Comparison of ENCODE assay signal across 9 cellular contexts in the genomic region with DNA sequence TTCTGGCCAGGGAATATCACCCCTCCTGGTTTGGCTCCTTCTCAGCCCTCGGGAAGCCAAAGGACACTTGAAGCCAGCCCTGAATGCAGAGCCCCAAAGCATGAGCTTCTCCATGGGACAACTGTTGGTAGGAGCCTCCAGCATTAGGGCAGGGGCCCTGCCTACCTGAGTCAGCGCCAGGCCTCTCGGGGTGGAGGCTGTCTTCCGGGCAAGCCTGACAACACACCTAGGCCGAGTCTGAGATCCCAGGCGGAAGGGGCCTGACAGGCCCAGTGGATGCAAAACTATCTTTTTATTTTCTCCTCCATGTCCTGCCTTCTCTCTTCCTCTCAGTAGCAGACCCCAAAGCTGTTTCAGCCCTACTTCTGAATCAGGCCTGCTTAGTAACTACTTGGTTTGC. TPM values are rescaled to one million over a fixed set of nuclear protein-coding genes. Genes with fewer than 3 reads are reported as not detected.
A peak's percentile ranks its signal among the peaks of the same experiment; 100 is the strongest.
DNase-seq lines count a peak whose midpoint lies in the region; ATAC-seq and TF ChIP-seq lines count a peak whose summit lies in the region.
"Had no signal": no experiment of that assay in that cellular context is flagged by ENCODE, and none has a peak within 500 bp of the region (broad histone marks: within the 10 kb centered on the region; RNA-seq: fewer than 3 reads in every experiment).

No MANE protein-coding gene starts in this region.

- H3K36me3 Mint-ChIP-seq in activated CD4-positive, alpha-beta memory T cell treated with anti-CD3 and anti-CD28 coated beads, Interleukin-2, amount 10 ng/mL, durations not matched to agents 7 days and 5 days (ENCODE audit: low read depth), result peaks cover 45% of the 10 kb centered on the region

- ATAC-seq in heart right ventricle (peak in 1 of 8 donors; percentile 4), GM18858 (IDR thresholded peaks at IDR 0.05; ENCODE audit: unreplicated experiment) (no peak)

- peak overlapping the region; percentile 66; the same call in 1 of the 2 replicates for H3K4me3 ChIP-seq in GM12865 (ENCODE audit: low read depth, low read length)
- peak overlapping the region in 1 of 10 donors; percentile 53 for H3K4me3 ChIP-seq in heart right ventricle
- H3K4me3 ChIP-seq in prostate gland, result no peak overlapping the region
- H3K4me3 ChIP-seq: MG63 had no signal

- H3K27me3 ChIP-seq in heart right ventricle (no peaks in the 10 kb centered on the region), prostate gland (replicated peaks; ENCODE audit: insufficient read depth) (no peaks in the 10 kb centered on the region)
- H3K27me3 ChIP-seq: MG63 had no signal

- H3K9me3 ChIP-seq in heart right ventricle (no peaks in the 10 kb centered on the region), prostate gland (no peaks in the 10 kb centered on the region)
- H3K9me3 ChIP-seq: MG63 had no signal

- peak overlapping the region; percentile 93 for H3K27ac Mint-ChIP-seq in activated CD4-positive, alpha-beta memory T cell treated with anti-CD3 and anti-CD28 coated beads, Interleukin-2, amount 10 ng/mL, durations not matched to agents 7 days and 5 days

- CTCF ChIA-PET in activated CD4-positive, alpha-beta memory T cell treated with anti-CD3 and anti-CD28 coated beads, Interleukin-2, amount 10 ng/mL, durations not matched to agents 7 days and 5 days (lab: Charles Lee), result interaction anchor here (0.8 to 2.8 kb wide), 4 partner anchors 36 to 260 kb away, joined by 3 to 15 read pairs (median 3); a partner anchor contains a TSS

- H3K4me1 ChIP-seq in heart right ventricle (peaks cover 15 to 61% (median 41%) of the 10 kb centered on the region in 9 donors), prostate gland (replicated peaks) (peaks cover 18% of the 10 kb centered on the region)

- POLR2A ChIA-PET in activated CD4-positive, alpha-beta memory T cell treated with anti-CD3 and anti-CD28 coated beads, Interleukin-2, amount 10 ng/mL, durations not matched to agents 7 days and 5 days (lab: Charles Lee), result interaction anchor here (1.7 to 2.7 kb wide), 3 partner anchors 12 to 20 kb away, joined by 4 to 13 read pairs (median 5); no protein-coding TSS in a partner anchor

- H3K27ac ChIP-seq in heart right ventricle, result peak overlapping the region in 6 of 10 donors; percentile 54 to 89 (median 82)
- H3K27ac ChIP-seq in prostate gland, result peak overlapping the region; percentile 68 to 82

- WGBS in heart right ventricle, 2 donors, result 84 to 86% methylated on average over 6 of the region's 6 CpGs
- 76% methylated on average over 6 of the region's 6 CpGs for WGBS in prostate gland

- H3K36me3 ChIP-seq in heart right ventricle (peaks cover 0 to 23% (median 0%) of the 10 kb centered on the region in 9 donors), prostate gland (no peaks in the 10 kb centered on the region)
- H3K36me3 ChIP-seq: MG63 had no signal

- peaks cover 67% of the 10 kb centered on the region for H3K4me1 Mint-ChIP-seq in activated CD4-positive, alpha-beta memory T cell treated with anti-CD3 and anti-CD28 coated beads, Interleukin-2, amount 10 ng/mL, durations not matched to agents 7 days and 5 days

- no peak for TF ChIP-seq POLR2A in prostate gland (IDR thresholded peaks at IDR 0.05)

- DNase-seq in GM12865 (ENCODE audit: low read depth), result no peak
- DNase-seq in activated CD4-positive, alpha-beta memory T cell treated with anti-CD3 and anti-CD28 coated beads, Interleukin-2, amount 10 ng/mL, durations not matched to agents 7 days and 5 days, result no peak
- no peak for DNase-seq in heart right ventricle
- no peak for DNase-seq in prostate gland (ENCODE audit: low spot score)
- DNase-seq in mesenteric fat pad (ENCODE audit: low spot score), result no peak
- no peak for DNase-seq in A172 (ENCODE audit: low spot score)
- DNase-seq in germinal center (ENCODE audit: low spot score), result no peak
- DNase-seq: MG63 had no signal

- no peaks in the 10 kb centered on the region for H3K9me3 Mint-ChIP-seq in activated CD4-positive, alpha-beta memory T cell treated with anti-CD3 and anti-CD28 coated beads, Interleukin-2, amount 10 ng/mL, durations not matched to agents 7 days and 5 days

- TF ChIP-seq CTCF in GM12865 (IDR thresholded peaks at IDR 0.05; ENCODE audit: insufficient read depth, low read depth, low read length, missing control alignments) (no peak), heart right ventricle (IDR thresholded peaks at IDR 0.05) (no peak), prostate gland (IDR thresholded peaks at IDR 0.05) (no peak)

- H3K4me3 Mint-ChIP-seq in activated CD4-positive, alpha-beta memory T cell treated with anti-CD3 and anti-CD28 coated beads, Interleukin-2, amount 10 ng/mL, durations not matched to agents 7 days and 5 days, result peak overlapping the region; percentile 93

- no peaks in the 10 kb centered on the region for H3K27me3 Mint-ChIP-seq in activated CD4-positive, alpha-beta memory T cell treated with anti-CD3 and anti-CD28 coated beads, Interleukin-2, amount 10 ng/mL, durations not matched to agents 7 days and 5 days

- intact Hi-C loops in heart right ventricle (cut with DNase I) (no loop called here), prostate gland (cut with DNase I) (no loop called here)

RNA-seq across cellular contexts. Expression of a gene that starts 27.6 kb away (rescaled TPM):
- not detected for total RNA-seq in activated CD4-positive, alpha-beta memory T cell treated with anti-CD3 and anti-CD28 coated beads, Interleukin-2, amount 10 ng/mL, durations not matched to agents 7 days and 5 days
- total RNA-seq in heart right ventricle, result 1 to 10 TPM; 1.1 to 8.4 (median 5.0) TPM
- polyA plus RNA-seq in heart right ventricle, result 1 to 10 TPM; 4.4 to 5.4 TPM
- 1 to 10 TPM in 1 of 2 donors, under 1 TPM in 1; 0.64 to 3.3 TPM for total RNA-seq in prostate gland
- total RNA-seq in mesenteric fat pad, result 0.58 TPM
- 0.05 and 0.14 TPM in 2 replicates for total RNA-seq in A172 (2014; rRNA removed; shearing (Covaris generic))

RNA-seq across cellular contexts. Expression of a gene that starts 49.5 kb away (rescaled TPM):
- total RNA-seq in activated CD4-positive, alpha-beta memory T cell treated with anti-CD3 and anti-CD28 coated beads, Interleukin-2, amount 10 ng/mL, durations not matched to agents 7 days and 5 days, result 10 to 100 TPM; 28.9 to 31.1 TPM
- 10 to 100 TPM; 13.0 to 26.4 (median 19.7) TPM for total RNA-seq in heart right ventricle
- 10 to 100 TPM; 13.9 to 38.8 TPM for polyA plus RNA-seq in heart right ventricle
- 10 to 100 TPM; 23.3 to 24.7 TPM for total RNA-seq in prostate gland
- 14.7 TPM for total RNA-seq in mesenteric fat pad
- total RNA-seq in A172 (2014; rRNA removed; shearing (Covaris generic)), result 12.5 and 19.8 TPM in 2 replicates

RNA-seq across cellular contexts. Expression of a gene that starts 50.4 kb away (rescaled TPM):
- 10 to 100 TPM; 48.7 to 54.2 TPM for total RNA-seq in activated CD4-positive, alpha-beta memory T cell treated with anti-CD3 and anti-CD28 coated beads, Interleukin-2, amount 10 ng/mL, durations not matched to agents 7 days and 5 days
- 10 to 100 TPM; 33.8 to 42.7 (median 39.0) TPM for total RNA-seq in heart right ventricle
- polyA plus RNA-seq in heart right ventricle, result 10 to 100 TPM; 12.6 to 18.9 TPM
- 10 to 100 TPM; 65.4 to 67.2 TPM for total RNA-seq in prostate gland
- total RNA-seq in mesenteric fat pad, result 32.2 TPM
- total RNA-seq in A172 (2014; rRNA removed; shearing (Covaris generic)), result 14.8 TPM in 2 replicates
